8 cellular contexts compared by ENCODE assay signal in genomic region chr19:6459356-6460098, GRCh38. TPM values are rescaled to one million over a fixed set of nuclear protein-coding genes. Genes with fewer than 3 reads are reported as not detected.
DNase-seq lines count a peak whose midpoint lies in the region.

Gene SLC25A23, minus strand, starts transcription at chr19:6459792. Its CDS starts 164 bp downstream, at chr19:6459628.

- peak within 1 kb of the TSS; percentile 92 for H3K27ac Mint-ChIP-seq in activated naive CD4-positive, alpha-beta T cell treated with anti-CD3 and anti-CD28 coated beads, Interleukin-2, amount 50 U/mL, for 24 hours

- H3K4me3 ChIP-seq in SJCRH30: peak within 1 kb of the TSS; percentile 56
- peak within 1 kb of the TSS; percentile 87 for H3K4me3 ChIP-seq in urinary bladder (ENCODE audit: low read depth, low read length)

- no peaks in the 10 kb centered on the region for H3K4me1 ChIP-seq in SJCRH30
- H3K4me1 ChIP-seq in urinary bladder (ENCODE audit: insufficient read depth): no peaks in the 10 kb centered on the region

- no peaks in the 10 kb centered on the region for H3K27me3 ChIP-seq in SJCRH30

- no peaks in the 10 kb centered on the region for H3K27me3 Mint-ChIP-seq in activated naive CD4-positive, alpha-beta T cell treated with anti-CD3 and anti-CD28 coated beads, Interleukin-2, amount 50 U/mL, for 24 hours

- H3K36me3 ChIP-seq in SJCRH30 (no peaks in the 10 kb centered on the region), urinary bladder (ENCODE audit: insufficient read depth) (no peaks in the 10 kb centered on the region)

- WGBS in urinary bladder: 0% methylated on average over 53 of the region's 62 CpGs

- H3K27ac ChIP-seq in SJCRH30 (no peak within 1 kb of the TSS), urinary bladder (ENCODE audit: low read depth) (peak within 1 kb of the TSS; percentile 25)

- peaks cover 20% of the 10 kb centered on the region for H3K4me1 Mint-ChIP-seq in activated naive CD4-positive, alpha-beta T cell treated with anti-CD3 and anti-CD28 coated beads, Interleukin-2, amount 50 U/mL, for 24 hours

- no peaks in the 10 kb centered on the region for H3K9me3 Mint-ChIP-seq in activated naive CD4-positive, alpha-beta T cell treated with anti-CD3 and anti-CD28 coated beads, Interleukin-2, amount 50 U/mL, for 24 hours

- H3K36me3 Mint-ChIP-seq in activated naive CD4-positive, alpha-beta T cell treated with anti-CD3 and anti-CD28 coated beads, Interleukin-2, amount 50 U/mL, for 24 hours: peaks cover 13% of the 10 kb centered on the region

- H3K4me3 Mint-ChIP-seq in activated naive CD4-positive, alpha-beta T cell treated with anti-CD3 and anti-CD28 coated beads, Interleukin-2, amount 50 U/mL, for 24 hours: peak within 1 kb of the TSS; percentile 97

- DNase-seq in C1 segment of cervical spinal cord (lab: John Stamatoyannopoulos, UW) (peak in 13 of 14 donors; percentile 36 to 81 (median 61)), GM19238 (ENCODE audit: insufficient read length, low spot score) (peak; percentile 83), HPDE6-E6E7 (ENCODE audit: extremely low spot score) (peak; percentile 74), SJCRH30 (peak; percentile 66 to 70), glomerular visceral epithelial cell (ENCODE audit: extremely low spot score) (peak; percentile 81), occipital lobe (lab: John Stamatoyannopoulos, UW) (peak; percentile 48)

- H3K9me3 ChIP-seq in SJCRH30 (replicated peaks): no peaks in the 10 kb centered on the region

RNA-seq across cellular contexts. Expression of gene SLC25A23, which starts in this region (rescaled TPM):
- total RNA-seq in SJCRH30 (2014; rRNA removed; shearing (Covaris generic)): 9.6 and 12.4 TPM in 2 replicates
- total RNA-seq in occipital lobe: 42.6 TPM
- 24.1 TPM for total RNA-seq in urinary bladder
- 91.1 TPM for polyA plus RNA-seq in urinary bladder
